Comparison of ENCODE assay signal across 9 cellular contexts in the genomic region with DNA sequence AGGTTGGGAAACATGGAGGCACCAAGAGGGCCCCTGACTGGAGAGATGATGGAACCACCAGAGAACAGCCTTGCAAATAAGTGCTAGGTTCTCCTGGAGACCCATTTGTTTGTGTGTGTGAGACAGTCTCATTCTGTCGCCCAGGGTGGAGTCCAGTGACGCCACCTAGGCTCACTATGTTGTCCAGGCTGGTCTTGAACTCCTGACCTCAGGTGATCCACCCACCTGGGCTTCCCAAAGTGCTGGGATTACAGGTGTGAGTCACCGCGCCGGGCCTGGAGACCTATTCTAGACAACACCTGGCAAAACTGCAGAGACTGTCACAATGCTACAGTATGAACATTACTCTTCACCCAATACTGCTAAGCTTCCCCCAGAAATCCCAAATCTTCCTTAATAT. TPM values are rescaled to one million over a fixed set of nuclear protein-coding genes. Genes with fewer than 3 reads are reported as not detected.
DNase-seq lines count a peak whose midpoint lies in the region; ATAC-seq and TF ChIP-seq lines count a peak whose summit lies in the region.
"Had no signal": no experiment of that assay in that cellular context is flagged by ENCODE, and none has a peak within 500 bp of the region (broad histone marks: within the 10 kb centered on the region; RNA-seq: fewer than 3 reads in every experiment).

No MANE protein-coding gene starts in this region.

- TF ChIP-seq EP300 in ovary (IDR thresholded peaks at IDR 0.05), result no peak

- TF ChIP-seq CTCF in ovary (IDR thresholded peaks at IDR 0.05) (no peak), lower leg skin (IDR thresholded peaks at IDR 0.05) (no peak)

- H3K9me3 ChIP-seq in SJCRH30 (replicated peaks), result no peaks in the 10 kb centered on the region
- H3K9me3 ChIP-seq in ovary, result no peaks in the 10 kb centered on the region

- H3K36me3 ChIP-seq in SJCRH30, result peaks cover 16% of the 10 kb centered on the region
- H3K36me3 ChIP-seq in ovary, result no peaks in the 10 kb centered on the region

- intact Hi-C loops in ovary (cut with DNase I), result no loop called here
- intact Hi-C loops in lower leg skin (cut with DNase I; ENCODE audit: low total_unique reads), result no loop called here

- H3K27me3 ChIP-seq in SJCRH30 (no peaks in the 10 kb centered on the region), ovary (no peaks in the 10 kb centered on the region)

- H3K27ac ChIP-seq in SJCRH30, result no peak overlapping the region
- no peak overlapping the region for H3K27ac ChIP-seq in ovary

- TF ChIP-seq POLR2A in ovary (IDR thresholded peaks at IDR 0.05) (no peak), lower leg skin (IDR thresholded peaks at IDR 0.05) (no peak)

- DNase-seq in SJCRH30 (no peak), ovary (no peak), lower leg skin (ENCODE audit: low spot score in 2 of 2) (no peak), pons (ENCODE audit: low spot score) (no peak)
- DNase-seq: activated CD4-positive, CD25-positive, alpha-beta regulatory T cell had no signal

- ATAC-seq in esophagus mucosa (peak; percentile 80), GM21576 (IDR thresholded peaks at IDR 0.05; ENCODE audit: unreplicated experiment) (no peak), HG03432 (IDR thresholded peaks at IDR 0.05; ENCODE audit: unreplicated experiment) (no peak)

- peak overlapping the region; percentile 97 for H3K4me3 ChIP-seq in GM08714 (ENCODE audit: low read length)
- peak overlapping the region; percentile 83; the same call in 1 of the 2 replicates for H3K4me3 ChIP-seq in SJCRH30
- peak overlapping the region; percentile 84 for H3K4me3 ChIP-seq in ovary
- no peak overlapping the region for H3K4me3 ChIP-seq in lower leg skin (ENCODE audit: low read depth, poor library complexity, severe bottlenecking)

- H3K4me1 ChIP-seq in SJCRH30, result no peaks in the 10 kb centered on the region
- H3K4me1 ChIP-seq in ovary (ENCODE audit: insufficient read depth), result peaks cover 9% of the 10 kb centered on the region

- WGBS in ovary, 3 donors, result 86 to 97% (median 90%) methylated on average over 5 of the region's 5 CpGs
- WGBS in lower leg skin, 2 donors, result 53 to 55% methylated on average over 5 of the region's 5 CpGs

RNA-seq across cellular contexts. Expression of a gene that starts 1.5 kb away (rescaled TPM):
- 118 and 131 TPM in 2 replicates for total RNA-seq in SJCRH30 (2014; rRNA removed; shearing (Covaris generic))
- 92.8 TPM for total RNA-seq in esophagus mucosa
- 10 to 100 TPM; 24.4 to 76.0 (median 56.3) TPM for total RNA-seq in ovary
- polyA plus RNA-seq in ovary, result 10 to 100 TPM; 25.4 to 84.8 TPM
- total RNA-seq in lower leg skin, result 10 to 100 TPM; 49.3 to 78.7 (median 67.8) TPM

RNA-seq across cellular contexts. Expression of a gene that starts 1.6 kb away (rescaled TPM):
- total RNA-seq in SJCRH30 (2014; rRNA removed; shearing (Covaris generic)), result 0.25 and 0.49 TPM in 2 replicates
- total RNA-seq in esophagus mucosa (2.2 TPM), ovary (1 to 10 TPM in 4 of 7 donors, under 1 TPM in 3; 0.73 to 3.3 (median 1.2) TPM), lower leg skin (1 to 10 TPM in 2 of 4 donors, under 1 TPM in 1, not detected in 1; 0.57 to 2.5 (median 1.6) TPM)
- 1 to 10 TPM in 1 of 2 donors, under 1 TPM in 1; 0.68 to 1.5 TPM for polyA plus RNA-seq in ovary

RNA-seq across cellular contexts. Expression of a gene that starts 20.9 kb away (rescaled TPM):
- 0.13 and 0.34 TPM in 2 replicates for total RNA-seq in SJCRH30 (2014; rRNA removed; shearing (Covaris generic))
- total RNA-seq in esophagus mucosa (not detected), ovary (under 1 TPM in 1 of 7 donors, not detected in 6; 0.22 TPM), lower leg skin (1 to 10 TPM in 2 of 4 donors, under 1 TPM in 1, not detected in 1; 0.30 to 8.9 (median 1.1) TPM)
- 1 to 10 TPM in 1 of 2 donors, under 1 TPM in 1; 0.39 to 1.3 TPM for polyA plus RNA-seq in ovary

RNA-seq across cellular contexts. Expression of a gene that starts 31.0 kb away (rescaled TPM):
- total RNA-seq in SJCRH30 (2014; rRNA removed; shearing (Covaris generic)), result 26.7 and 28.4 TPM in 2 replicates
- 22.4 TPM for total RNA-seq in esophagus mucosa
- 10 to 100 TPM; 14.5 to 35.7 (median 20.9) TPM for total RNA-seq in ovary
- polyA plus RNA-seq in ovary, result 10 to 100 TPM in 1 of 2 donors, 1 to 10 TPM in 1; 1.7 to 32.8 TPM
- 10 to 100 TPM; 33.5 to 68.3 (median 48.2) TPM for total RNA-seq in lower leg skin

RNA-seq across cellular contexts. Expression of a gene that starts 31.1 kb away (rescaled TPM):
- 50.3 and 52.8 TPM in 2 replicates for total RNA-seq in SJCRH30 (2014; rRNA removed; shearing (Covaris generic))
- total RNA-seq in esophagus mucosa (21.4 TPM), ovary (10 to 100 TPM in 3 of 7 donors, 1 to 10 TPM in 4; 5.1 to 17.8 (median 9.4) TPM), lower leg skin (10 to 100 TPM; 19.7 to 35.2 (median 28.3) TPM)
- 10 to 100 TPM in 1 of 2 donors, 1 to 10 TPM in 1; 6.9 to 10.4 TPM for polyA plus RNA-seq in ovary
